ENCODE assay signal across 8 cellular contexts in genomic region chr1:151281969-151282882, GRCh38. TPM values are rescaled to one million over a fixed set of nuclear protein-coding genes. Genes with fewer than 3 reads are reported as not detected.
DNase-seq lines count a peak whose midpoint lies in the region; ATAC-seq, FAIRE-seq and TF ChIP-seq lines count a peak whose summit lies in the region.

Gene ZNF687, plus strand, starts transcription at chr1:151282299. Its CDS starts 3,993 bp downstream, at chr1:151286292.

- peak within 1 kb of the TSS; percentile 89 for H2AK5ac ChIP-seq in trophoblast cell (ENCODE audit: low read length)

- H3K9ac ChIP-seq in trophoblast cell (ENCODE audit: low read length): peak within 1 kb of the TSS; percentile 85

- H3K27me3 ChIP-seq in adrenal gland: no peaks in the 10 kb centered on the region
- no peaks in the 10 kb centered on the region for H3K27me3 ChIP-seq in trophoblast cell (ENCODE audit: insufficient read depth, low read length)
- H3K27me3 ChIP-seq in transverse colon: no peaks in the 10 kb centered on the region

- peak; percentile 86 for ATAC-seq in HG02852 (IDR thresholded peaks at IDR 0.05; ENCODE audit: unreplicated experiment)

- peak; percentile 98 for DNase-seq in GM12892 (ENCODE audit: insufficient read length)
- DNase-seq in NCI-H146 (lab: John Stamatoyannopoulos, UW): peak; percentile 100
- peak; percentile 96 to 100 (median 97) for DNase-seq in T-helper 1 cell
- peak; percentile 100 for DNase-seq in adrenal gland
- DNase-seq in cardiac septum (ENCODE audit: low spot score): peak; percentile 100
- DNase-seq in trophoblast cell: peak; percentile 100
- DNase-seq in transverse colon: peak; percentile 100

- H3K14ac ChIP-seq in trophoblast cell (ENCODE audit: low read length): peak within 1 kb of the TSS; percentile 98

- FAIRE-seq in GM12892 (lab: Jason Lieb, UNC): peak; percentile 98

- peak within 1 kb of the TSS; percentile 96 for H4K8ac ChIP-seq in trophoblast cell (ENCODE audit: low read depth, low read length)

- peaks cover 10 to 21% of the 10 kb centered on the region in 2 donors for H3K4me1 ChIP-seq in adrenal gland (replicated peaks in 1 of 2)
- H3K4me1 ChIP-seq in trophoblast cell (ENCODE audit: control insufficient read depth in 1 of 2, insufficient read depth in 2 of 2, low read length in 2 of 2): peaks cover 5 to 13% of the 10 kb centered on the region in 2 experiments
- H3K4me1 ChIP-seq in transverse colon: peaks cover 5 to 21% (median 20%) of the 10 kb centered on the region in 4 donors

- no peaks in the 10 kb centered on the region for H3K9me3 ChIP-seq in adrenal gland (replicated peaks in 1 of 3)
- H3K9me3 ChIP-seq in trophoblast cell (ENCODE audit: insufficient read depth, low read depth, low read length): no peaks in the 10 kb centered on the region
- H3K9me3 ChIP-seq in transverse colon: no peaks in the 10 kb centered on the region

- H2BK120ac ChIP-seq in trophoblast cell (ENCODE audit: insufficient read depth, low read length, poor library complexity): peak within 1 kb of the TSS; percentile 90

- peak within 1 kb of the TSS; percentile 97 for H3K18ac ChIP-seq in trophoblast cell (ENCODE audit: low read length)

- no peak for TF ChIP-seq CTCF in adrenal gland (IDR thresholded peaks at IDR 0.05)
- TF ChIP-seq CTCF in transverse colon (IDR thresholded peaks at IDR 0.05): no peak

- peak within 1 kb of the TSS; percentile 96 for H2BK5ac ChIP-seq in trophoblast cell (ENCODE audit: low read depth, low read length, poor library complexity)

- peak within 1 kb of the TSS; percentile 96 for H3K4ac ChIP-seq in trophoblast cell (ENCODE audit: low read depth, low read length)

- H3K27ac ChIP-seq in adrenal gland (peak within 1 kb of the TSS; percentile 95 to 100 (median 98)), trophoblast cell (ENCODE audit: low read depth, low read length) (peak within 1 kb of the TSS; percentile 93), transverse colon (peak within 1 kb of the TSS; percentile 94 to 98 (median 98))

- peak within 1 kb of the TSS; percentile 67 to 95 (median 86) for H3K4me3 ChIP-seq in adrenal gland
- H3K4me3 ChIP-seq in trophoblast cell (ENCODE audit: low read depth, low read length): peak within 1 kb of the TSS; percentile 85
- peak within 1 kb of the TSS; percentile 65 to 92 (median 76) for H3K4me3 ChIP-seq in transverse colon

- H3K79me2 ChIP-seq in trophoblast cell (ENCODE audit: control insufficient read depth, insufficient read depth, low read length, poor library complexity): peaks cover 15% of the 10 kb centered on the region

- in situ Hi-C loops in transverse colon (cut with MboI; ENCODE audit: low pct_ligation_motif_present in 1 of 4, low pct_unique_long_range_greater_than_20kb in 1 of 4, low sequenced_read_pairs in 3 of 4): no loop called here

- TF ChIP-seq POLR2A in GM12892 (IDR thresholded peaks at IDR 0.05; ENCODE audit: low read depth, low read length): peak; percentile 84
- peak; percentile 70 to 86 for TF ChIP-seq POLR2A in adrenal gland (IDR thresholded peaks at IDR 0.05)
- peak; percentile 85 for TF ChIP-seq POLR2A in transverse colon (IDR thresholded peaks at IDR 0.05)

- peak within 1 kb of the TSS; percentile 38 for H2BK12ac ChIP-seq in trophoblast cell (ENCODE audit: low read length)

- H3K79me1 ChIP-seq in trophoblast cell (ENCODE audit: low read length): peaks cover 15% of the 10 kb centered on the region

- WGBS in adrenal gland, 4 donors: 0 to 1% (median 0%) methylated on average over 25 to 74 of the region's 74 CpGs
- WGBS in trophoblast cell (ENCODE audit: extremely low coverage, insufficient coverage, insufficient read length): no CpG with 5 or more reads among the region's 74 CpGs
- 0% methylated on average over 54 of the region's 74 CpGs; no CpG with 5 or more reads in 1 of the 2 donors for WGBS in transverse colon (ENCODE audit: low coverage in 1 of 2), 2 donors

- peak within 1 kb of the TSS; percentile 90 for H4K12ac ChIP-seq in trophoblast cell (ENCODE audit: low read depth, low read length)

- TF ChIP-seq EP300 in transverse colon (IDR thresholded peaks at IDR 0.05; ENCODE audit: low read depth): no peak

- H3K36me3 ChIP-seq in adrenal gland (replicated peaks in 1 of 2) (peaks cover 0 to 21% of the 10 kb centered on the region in 2 donors), trophoblast cell (ENCODE audit: control insufficient read depth in 1 of 2, insufficient read depth in 2 of 2, low read length in 2 of 2) (peaks cover 14 to 18% of the 10 kb centered on the region in 2 experiments), transverse colon (peaks cover 0 to 15% (median 5%) of the 10 kb centered on the region in 4 donors)

- no peak within 1 kb of the TSS for H3K23ac ChIP-seq in trophoblast cell (ENCODE audit: low read length)

- intact Hi-C loops in adrenal gland (cut with DNase I): loop anchor here in 1 of 2 donors (10.0 kb wide), 1 partner anchor 123 kb away; no protein-coding TSS in a partner anchor
- intact Hi-C loops in cardiac septum (cut with DNase I): loop anchor here (1.0 to 2.0 kb wide), 3 partner anchors 27 to 117 kb away; partner anchors contain the start of genes PI4KB, PSMB4 and PSMD4
- intact Hi-C loops in transverse colon (cut with DNase I; ENCODE audit: low total_unique reads): no loop called here

- H3K4me2 ChIP-seq in trophoblast cell (ENCODE audit: low read length): peak within 1 kb of the TSS; percentile 72

- H2AFZ ChIP-seq in trophoblast cell (ENCODE audit: insufficient read depth, low read length, poor library complexity): peak within 1 kb of the TSS; percentile 94

- H4K91ac ChIP-seq in trophoblast cell (ENCODE audit: low read depth, low read length): peak within 1 kb of the TSS; percentile 95

RNA-seq across cellular contexts. Expression of gene ZNF687, which starts in this region (rescaled TPM):
- polyA plus RNA-seq in GM12892 (2012; ENCODE audit: missing spikeins): 9.3 TPM
- 10 to 100 TPM; 27.9 to 38.3 (median 32.8) TPM for total RNA-seq in adrenal gland
- 10 to 100 TPM in 1 of 3 donors, 1 to 10 TPM in 2; 7.5 to 18.5 (median 9.5) TPM for polyA plus RNA-seq in adrenal gland
- 12.8 TPM for total RNA-seq in cardiac septum
- 17.2 and 18.9 TPM in 2 replicates for polyA plus RNA-seq in trophoblast cell (2013)
- 10 to 100 TPM; 24.5 to 41.9 (median 31.5) TPM for total RNA-seq in transverse colon

Comparison
In these comparisons a context has a peak if more than half of its experiments do, and no peak if none do; other contexts are left out.
1. Peak in every context shown above with its lines: DNase-seq, ATAC-seq, H3K4me3 ChIP-seq and H3K27ac ChIP-seq.